ENCODE assay signal across 30 cellular contexts in the genomic region with DNA sequence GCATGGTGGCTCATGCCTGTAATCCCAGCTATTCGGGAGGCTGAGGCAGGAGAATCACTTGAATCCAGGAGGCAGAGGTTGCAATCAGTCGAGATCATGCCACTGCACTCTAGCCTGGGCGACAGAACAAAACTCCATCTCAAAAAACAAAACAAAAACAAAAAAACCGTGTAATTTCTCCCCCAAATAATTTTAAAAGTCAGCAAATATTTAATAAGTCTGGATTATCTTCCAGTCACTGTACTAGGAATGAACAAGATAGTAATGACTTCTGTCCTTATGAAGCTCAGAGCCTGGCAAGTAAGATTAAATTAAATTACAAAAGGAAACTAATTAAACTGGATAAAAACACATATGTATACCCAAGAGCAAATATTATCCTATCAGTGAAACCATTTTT.
DNase-seq lines count a peak whose midpoint lies in the region; ATAC-seq, FAIRE-seq and TF ChIP-seq lines count a peak whose summit lies in the region.
"Had no signal": no experiment of that assay in that cellular context is flagged by ENCODE, and none has a peak within 500 bp of the region (broad histone marks: within the 10 kb centered on the region; RNA-seq: fewer than 3 reads in every experiment).

No MANE protein-coding gene starts in this region.

- POLR2A ChIA-PET in HepG2 (lab: Yijun Ruan, JAX) (no interaction called here), K562 (lab: Yijun Ruan, JAX) (no interaction called here)

- H3K27ac ChIP-seq in HepG2 (ENCODE audit: extremely low read length, insufficient read depth, low read length), result no peak overlapping the region
- H3K27ac ChIP-seq in right lobe of liver, result no peak overlapping the region
- H3K27ac ChIP-seq in VCaP, result peak overlapping the region; percentile 52
- H3K27ac ChIP-seq in K562 (ENCODE audit: extremely low read depth, low read depth, low read length), result no peak overlapping the region
- H3K27ac ChIP-seq: 22Rv1; A549; BLaER1; BLaER1 treated with 17β-estradiol and CSF1 and Interleukin-3, amounts not matched to agents 10 nM and 100 nM; C4-2B had no signal

- TF ChIP-seq POLR2A in HepG2 (IDR thresholded peaks at IDR 0.05; ENCODE audit: insufficient read depth in 1 of 2, low read depth in 2 of 2, low read length in 2 of 2) (no peak), right lobe of liver (IDR thresholded peaks at IDR 0.05) (no peak), K562 (conservative IDR thresholded peaks at IDR 0.05) (no peak)

- H3K9ac ChIP-seq in HepG2 (ENCODE audit: insufficient read depth, low read depth, low read length), result no peak overlapping the region
- H3K9ac ChIP-seq in K562 (ENCODE audit: insufficient read depth in 1 of 2, low read depth in 2 of 2, low read length in 2 of 2), result no peak overlapping the region
- H3K9ac ChIP-seq: BLaER1; BLaER1 treated with 17β-estradiol and CSF1 and Interleukin-3, amounts not matched to agents 10 nM and 100 nM had no signal

- TF ChIP-seq RAD21 in HepG2 (CRISPR knock-in tag; IDR thresholded peaks at IDR 0.05), result no peak
- no peak for TF ChIP-seq RAD21 in K562 (CRISPR knock-in tag; conservative IDR thresholded peaks at IDR 0.05 in 1 of 2, IDR thresholded peaks at IDR 0.05 in 1 of 2)

- DNase-seq in HepG2 (ENCODE audit: low spot score), result no peak
- no peak for DNase-seq in right lobe of liver
- DNase-seq in K562 (ENCODE audit: extremely low read depth in 1 of 4, low spot score in 3 of 4), result no peak
- no peak for DNase-seq in occipital lobe (lab: John Stamatoyannopoulos, UW)
- DNase-seq: 8988T; ACHN; AML-193; BE2C; Caco-2; Calu3; CD4-positive, alpha-beta memory T cell; CD4-positive, alpha-beta T cell; CD4-positive, CD25-positive, alpha-beta regulatory T cell; CD8-positive, alpha-beta memory T cell; CD8-positive, alpha-beta T cell; COR-L47; DMS 273 treated with DMSO at 0.1 percent for 48 hours; DMS153; DMS53; DND-41; EL had no signal

- H3K4me2 ChIP-seq in HepG2 (ENCODE audit: low read depth, low read length), result no peak overlapping the region
- no peak overlapping the region for H3K4me2 ChIP-seq in K562 (ENCODE audit: insufficient read depth, low read length)
- H3K4me2 ChIP-seq: A549; BLaER1; BLaER1 treated with 17β-estradiol and CSF1 and Interleukin-3, amounts not matched to agents 10 nM and 100 nM had no signal

- H3K9me3 ChIP-seq in HepG2 (ENCODE audit: low read length), result no peaks in the 10 kb centered on the region
- H3K9me3 ChIP-seq in right lobe of liver, result no peaks in the 10 kb centered on the region
- no peaks in the 10 kb centered on the region for H3K9me3 ChIP-seq in K562 (replicated peaks; ENCODE audit: control insufficient read depth, insufficient read depth, low read depth, low read length)
- H3K9me3 ChIP-seq: BE2C, BLaER1, Caco-2 had no signal

- ATAC-seq in HepG2 (no peak), right lobe of liver (no peak), K562 (no peak), GM18520 (IDR thresholded peaks at IDR 0.05; ENCODE audit: unreplicated experiment) (no peak)
- ATAC-seq: A549; CD8-positive, alpha-beta T cell had no signal

- H3K4me1 ChIP-seq in HepG2 (ENCODE audit: insufficient read depth, low read length) (peaks cover 5% of the 10 kb centered on the region), right lobe of liver (no peaks in the 10 kb centered on the region), K562 (replicated peaks in 1 of 2; ENCODE audit: control insufficient read depth in 2 of 2, insufficient read depth in 2 of 2, low read length in 2 of 2) (no peaks in the 10 kb centered on the region)
- H3K4me1 ChIP-seq: A549; BE2C; BLaER1; BLaER1 treated with 17β-estradiol and CSF1 and Interleukin-3, amounts not matched to agents 10 nM and 100 nM; Caco-2 had no signal

- intact Hi-C loops in HepG2 (cut with micrococcal nuclease; ENCODE audit: unreplicated experiment) (no loop called here), right lobe of liver (cut with DNase I) (no loop called here), K562 (cut with micrococcal nuclease) (no loop called here)

- 8% methylated on average over 4 of the region's 4 CpGs for WGBS in HepG2 (ENCODE audit: low lambda C conversion rate)
- 70% methylated on average over 4 of the region's 4 CpGs for WGBS in right lobe of liver (ENCODE audit: insufficient coverage, low coverage, low lambda C conversion rate, missing lambda C conversion rate)
- WGBS in K562 (ENCODE audit: insufficient coverage, low coverage, missing lambda C conversion rate), result 2% methylated on average over 4 of the region's 4 CpGs

- no peak for TF ChIP-seq EP300 in HepG2 (IDR thresholded peaks at IDR 0.05; ENCODE audit: low read depth in 2 of 2, low read length in 2 of 2)
- TF ChIP-seq EP300 in HepG2 (CRISPR knock-in tag; IDR thresholded peaks at IDR 0.05; ENCODE audit: borderline replicate concordance), result no peak
- no peak for TF ChIP-seq EP300 in K562 (IDR thresholded peaks at IDR 0.05; ENCODE audit: low read length)

- H3K4me3 ChIP-seq in HepG2 (replicated peaks in 1 of 3; ENCODE audit: insufficient read depth in 1 of 3, low read depth in 2 of 3, low read length in 3 of 3) (no peak overlapping the region), right lobe of liver (no peak overlapping the region), K562 (no peak overlapping the region)
- H3K4me3 ChIP-seq: A549; BLaER1; BLaER1 treated with 17β-estradiol and CSF1 and Interleukin-3, amounts not matched to agents 10 nM and 100 nM had no signal

- FAIRE-seq in HepG2 (lab: Jason Lieb, UNC), result no peak
- FAIRE-seq in K562 (lab: Jason Lieb, UNC), result no peak
- FAIRE-seq: A204.1, A549, D721Med had no signal

- peaks cover 0 to 23% of the 10 kb centered on the region in 2 experiments for H3K27me3 ChIP-seq in HepG2 (ENCODE audit: control insufficient read depth in 1 of 2, insufficient read depth in 2 of 2, low read length in 2 of 2)
- H3K27me3 ChIP-seq in right lobe of liver, result no peaks in the 10 kb centered on the region
- peaks cover 3 to 27% of the 10 kb centered on the region in 2 experiments; a peak in 4 of 5 replicates for H3K27me3 ChIP-seq in K562 (ENCODE audit: control insufficient read depth in 2 of 2, insufficient read depth in 2 of 2, low read length in 2 of 2)
- H3K27me3 ChIP-seq: BE2C; BLaER1; BLaER1 treated with 17β-estradiol and CSF1 and Interleukin-3, amounts not matched to agents 10 nM and 100 nM had no signal

- CTCF ChIA-PET in HepG2 (lab: Yijun Ruan, JAX; ENCODE audit: low intra/inter-chr PET ratio, low total read pairs) (no interaction called here), K562 (lab: Yijun Ruan, JAX; ENCODE audit: low intra/inter-chr PET ratio) (no interaction called here)

- TF ChIP-seq CTCF in HepG2 (CRISPR knock-in tag; IDR thresholded peaks at IDR 0.05) (no peak), right lobe of liver (IDR thresholded peaks at IDR 0.05) (no peak), VCaP (conservative IDR thresholded peaks at IDR 0.05) (no peak), K562 (IDR thresholded peaks at IDR 0.05 in 2 of 3, conservative IDR thresholded peaks at IDR 0.05 in 1 of 3; ENCODE audit: insufficient read depth in 2 of 3, low read depth in 1 of 3, low read length in 3 of 3) (no peak)

- H3K9me1 ChIP-seq in K562 (ENCODE audit: control insufficient read depth, insufficient read depth, low read length), result no peaks in the 10 kb centered on the region

- BruUV-seq in HepG2 (replicated peaks; lab: Mats Ljungman, UMichigan), result no TSS peak
- no TSS peak for BruUV-seq in K562 (replicated peaks; lab: Mats Ljungman, UMichigan)

- in situ Hi-C loops in HepG2 (cut with HindIII; ENCODE audit: extremely low pct_ligation_motif_present, low pct_unique_long_range_greater_than_20kb) (no loop called here), K562 (cut with MboI) (no loop called here)

- H3K36me3 ChIP-seq in HepG2 (replicated peaks in 1 of 2; ENCODE audit: control insufficient read depth in 1 of 2, insufficient read depth in 2 of 2, low read length in 2 of 2) (no peaks in the 10 kb centered on the region), right lobe of liver (no peaks in the 10 kb centered on the region), K562 (ENCODE audit: control insufficient read depth, insufficient read depth, low read length) (no peaks in the 10 kb centered on the region)
- H3K36me3 ChIP-seq: BE2C; BLaER1; BLaER1 treated with 17β-estradiol and CSF1 and Interleukin-3, amounts not matched to agents 10 nM and 100 nM had no signal

- H4K20me1 ChIP-seq in HepG2 (ENCODE audit: insufficient read depth, low read length) (no peaks in the 10 kb centered on the region), K562 (replicated peaks; ENCODE audit: control insufficient read depth, insufficient read depth, low read length) (no peaks in the 10 kb centered on the region)
- H4K20me1 ChIP-seq: BLaER1; BLaER1 treated with 17β-estradiol and CSF1 and Interleukin-3, amounts not matched to agents 10 nM and 100 nM had no signal

- H2AFZ ChIP-seq in HepG2 (ENCODE audit: low read length) (no peak overlapping the region), K562 (ENCODE audit: low read depth, low read length) (no peak overlapping the region)

- no peaks in the 10 kb centered on the region for H3K79me2 ChIP-seq in HepG2 (ENCODE audit: insufficient read depth, low read length)
- no peaks in the 10 kb centered on the region for H3K79me2 ChIP-seq in K562 (ENCODE audit: control insufficient read depth, insufficient read depth, low read length)

TF ChIP-seq in HepG2, 621 proteins besides CTCF, POLR2A, EP300 and RAD21 (continues in another document):
- no peak for TF ChIP-seq CREB1 (IDR thresholded peaks at IDR 0.05)
- no peak for TF ChIP-seq CREB1 (CRISPR knock-in tag; IDR thresholded peaks at IDR 0.05)

TF ChIP-seq in K562, 482 proteins besides CTCF, POLR2A, EP300 and RAD21:
- TF ChIP-seq MAFG (tag; conservative IDR thresholded peaks at IDR 0.05), result peak; percentile 30; the same call in 1 of the 2 replicates
- TF ChIP-seq C11orf30 (IDR thresholded peaks at IDR 0.05; ENCODE audit: low read depth), result peak; percentile 70
- TF ChIP-seq ZNF316 (IDR thresholded peaks at IDR 0.05), result peak; percentile 75
- TF ChIP-seq RB1 (IDR thresholded peaks at IDR 0.05; ENCODE audit: low read depth), result no peak

Comparison
In these comparisons a context has a peak if more than half of its experiments do, and no peak if none do; other contexts are left out.
1. Of the 241 proteins assayed by ChIP-seq in both HepG2 and K562: peak only in HepG2: MAFK; only in K562: MAFG; in both: none; in neither: 239.